ENCODE assay signal across 8 cellular contexts in the genomic region with DNA sequence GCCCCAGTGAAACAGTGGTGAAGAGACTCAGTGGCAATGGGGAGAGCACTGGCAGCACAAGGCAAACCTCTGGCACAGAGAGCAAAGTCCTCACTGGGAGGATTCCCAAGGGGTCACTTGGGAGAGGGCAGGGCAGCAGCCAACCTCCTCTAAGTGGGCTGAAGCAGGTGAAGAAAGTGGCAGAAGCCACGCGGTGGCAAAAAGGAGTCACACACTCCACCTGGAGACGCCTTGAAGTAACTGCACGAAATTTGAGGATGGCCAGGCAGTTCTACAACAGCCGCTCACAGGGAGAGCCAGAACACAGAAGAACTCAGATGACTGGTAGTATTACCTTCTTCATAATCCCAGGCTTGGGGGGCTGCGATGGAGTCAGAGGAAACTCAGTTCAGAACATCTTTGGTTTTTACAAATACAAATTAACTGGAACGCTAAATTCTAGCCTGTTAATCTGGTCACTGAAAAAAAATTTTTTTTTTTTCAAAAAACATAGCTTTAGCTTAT. TPM values are rescaled to one million over a fixed set of nuclear protein-coding genes. Genes with fewer than 3 reads are reported as not detected.
A peak's percentile ranks its signal among the peaks of the same experiment; 100 is the strongest.
DNase-seq lines count a peak whose midpoint lies in the region; ATAC-seq lines count a peak whose summit lies in the region.

No MANE protein-coding gene starts in this region.

- DNase-seq in DMS153 treated with DMSO at 0.1 percent for 48 hours (lab: John Stamatoyannopoulos, UW; ENCODE audit: unreplicated experiment) = peak; percentile 53
- DNase-seq in RKO (ENCODE audit: low spot score) = peak; percentile 40
- DNase-seq in activated effector memory CD4-positive, alpha-beta T cell treated with anti-CD3 and anti-CD28 coated beads, Interleukin-2, amount 50 U/mL, for 16 hours = peak; percentile 76
- DNase-seq in Right ventricle myocardium superior = peak; percentile 44
- peak; percentile 81 for DNase-seq in pulmonary artery endothelial cell (ENCODE audit: low read depth, low spot score)
- DNase-seq in OCI-M2 (lab: John Stamatoyannopoulos, UW; ENCODE audit: unreplicated experiment) = no peak

- intact Hi-C loops in Right ventricle myocardium superior (cut with DNase I) = loop anchor here (2.0 to 10.0 kb wide), 3 partner anchors 149 to 328 kb away; no protein-coding TSS in a partner anchor

- ATAC-seq in GM19455 (IDR thresholded peaks at IDR 0.05; ENCODE audit: unreplicated experiment) (peak; percentile 82), HG03571 (IDR thresholded peaks at IDR 0.05; ENCODE audit: unreplicated experiment) (peak; percentile 63), Right ventricle myocardium superior (ENCODE audit: poor library complexity) (peak; percentile 53)

RNA-seq across cellular contexts. Expression of gene IL6, which starts 0.6 kb away (rescaled TPM):
- total RNA-seq in Right ventricle myocardium superior = 1.0 TPM
- 8.2 and 16.3 TPM in 2 replicates for total RNA-seq in pulmonary artery endothelial cell
